ENCODE assay signal across 21 cellular contexts in genomic region chr2:222883420-222883819, GRCh38. TPM values are rescaled to one million over a fixed set of nuclear protein-coding genes. Genes with fewer than 3 reads are reported as not detected.
DNase-seq lines count a peak whose midpoint lies in the region; ATAC-seq and TF ChIP-seq lines count a peak whose summit lies in the region.
"Had no signal": no experiment of that assay in that cellular context is flagged by ENCODE, and none has a peak within 500 bp of the region (broad histone marks: within the 10 kb centered on the region; RNA-seq: fewer than 3 reads in every experiment).

No MANE protein-coding gene starts in this region.

- H3K27ac ChIP-seq in breast epithelium: no peak overlapping the region
- H3K27ac ChIP-seq in smooth muscle cell (ENCODE audit: low read depth): peak overlapping the region; percentile 79
- H3K27ac ChIP-seq: 22Rv1, ovary had no signal

- peaks cover 49% of the 10 kb centered on the region for H3K4me1 Mint-ChIP-seq in MCF 10A (ENCODE audit: insufficient read depth, unreplicated experiment)
- peaks cover 54% of the 10 kb centered on the region for H3K4me1 Mint-ChIP-seq in nephron

- DNase-seq in MCF 10A (ENCODE audit: unreplicated experiment) (no peak), breast epithelium (ENCODE audit: low spot score in 2 of 2) (no peak), amniotic epithelial cell (ENCODE audit: low read depth) (peak; percentile 56), smooth muscle cell (lab: John Stamatoyannopoulos, UW; ENCODE audit: unreplicated experiment) (no peak), left colon (no peak), HPDE6-E6E7 (ENCODE audit: extremely low spot score) (no peak)
- DNase-seq: activated CD4-positive, alpha-beta T cell treated with anti-CD3 and anti-CD28 coated beads for 4 hours; activated naive CD4-positive, alpha-beta T cell treated with Interleukin-2 at 50 U/mL for 16 hours; activated T-cell treated with anti-CD3 and anti-CD28 coated beads, Interleukin-2, amount 50 U/mL, for 48 hours; DND-41; KBM-7; MV-4-11; naive thymus-derived CD4-positive, alpha-beta T cell; NCI-H1694; ovary; stimulated activated CD4-positive, alpha-beta T cell treated with anti-CD3 and anti-CD28 coated beads, Interleukin-2, amount 100 ng/mL, for 24 hours had no signal

- H3K4me3 Mint-ChIP-seq in MCF 10A (ENCODE audit: unreplicated experiment) (no peak overlapping the region), nephron (no peak overlapping the region)
- H3K4me3 Mint-ChIP-seq: B cell; naive thymus-derived CD4-positive, alpha-beta T cell; stimulated activated memory B cell treated with anti-CD40 and anti-IgM and Interleukin-4, amounts not matched to agents 10 μg/mL and 1 μg/mL and 100 μg/mL, for 72 hours had no signal

- WGBS in smooth muscle cell (ENCODE audit: low lambda C conversion rate): 55% methylated on average over 3 of the region's 3 CpGs

- H3F3A ChIP-seq in smooth muscle cell (ENCODE audit: low read depth): peaks cover 9% of the 10 kb centered on the region

- no peaks in the 10 kb centered on the region for H3K9me3 Mint-ChIP-seq in MCF 10A (ENCODE audit: unreplicated experiment)
- H3K9me3 Mint-ChIP-seq in nephron: no peaks in the 10 kb centered on the region
- H3K9me3 Mint-ChIP-seq: stimulated activated memory B cell treated with anti-CD40 and anti-IgM and Interleukin-4, amounts not matched to agents 10 μg/mL and 1 μg/mL and 100 μg/mL, for 72 hours had no signal

- H4K20me1 ChIP-seq in smooth muscle cell (ENCODE audit: low read depth): peaks cover 100% of the 10 kb centered on the region

- BruUV-seq in MCF 10A (replicated peaks; lab: Mats Ljungman, UMichigan): no TSS peak

- H3K79me2 ChIP-seq in smooth muscle cell (ENCODE audit: low read depth): peaks cover 100% of the 10 kb centered on the region

- no peaks in the 10 kb centered on the region for H3K27me3 ChIP-seq in breast epithelium
- no peaks in the 10 kb centered on the region for H3K27me3 ChIP-seq in smooth muscle cell (ENCODE audit: low read depth)
- H3K27me3 ChIP-seq: ovary had no signal

- ATAC-seq in left colon (no peak), GM18517 (IDR thresholded peaks at IDR 0.05; ENCODE audit: unreplicated experiment) (no peak)
- ATAC-seq: naive thymus-derived CD4-positive, alpha-beta T cell; stimulated activated memory B cell treated with anti-CD40 and anti-IgM and Interleukin-4, amounts not matched to agents 10 μg/mL and 1 μg/mL and 100 μg/mL, for 72 hours had no signal

- POLR2A ChIA-PET in MCF 10A (lab: Yijun Ruan, JAX): interaction anchor here (0.7 to 13.3 kb wide), 2 partner anchors 19 to 41 kb away, joined by 3 to 240 read pairs; partner anchors contain the start of gene ACSL3

- H3K4me3 ChIP-seq in breast epithelium (no peak overlapping the region), smooth muscle cell (no peak overlapping the region)
- H3K4me3 ChIP-seq: ovary had no signal

- H3K4me2 ChIP-seq in smooth muscle cell: peak overlapping the region; percentile 64

- H3K4me1 ChIP-seq in breast epithelium (peaks cover 6 to 23% of the 10 kb centered on the region in 2 donors), smooth muscle cell (ENCODE audit: low read depth) (peaks cover 9% of the 10 kb centered on the region)

- peak overlapping the region; percentile 70 for H3K27ac Mint-ChIP-seq in MCF 10A (ENCODE audit: low read depth, unreplicated experiment)
- peak overlapping the region; percentile 60 to 76 (median 74) for H3K27ac Mint-ChIP-seq in nephron
- H3K27ac Mint-ChIP-seq: B cell; naive thymus-derived CD4-positive, alpha-beta T cell; stimulated activated memory B cell treated with anti-CD40 and anti-IgM and Interleukin-4, amounts not matched to agents 10 μg/mL and 1 μg/mL and 100 μg/mL, for 72 hours had no signal

- H2AFZ ChIP-seq in smooth muscle cell (ENCODE audit: low read depth): no peak overlapping the region

- CTCF ChIA-PET in MCF 10A (lab: Yijun Ruan, JAX): interaction anchor here (2.3 kb wide), 1 partner anchor 193 kb away, joined by 7 read pairs; no protein-coding TSS in a partner anchor

- H3K36me3 ChIP-seq in breast epithelium: no peaks in the 10 kb centered on the region
- H3K36me3 ChIP-seq in smooth muscle cell (ENCODE audit: low read depth): no peaks in the 10 kb centered on the region
- H3K36me3 ChIP-seq: ovary had no signal

- H3K36me3 Mint-ChIP-seq in MCF 10A (ENCODE audit: insufficient read depth, unreplicated experiment) (peaks cover 12% of the 10 kb centered on the region), nephron (ENCODE audit: low read depth) (peaks cover 13% of the 10 kb centered on the region)
- H3K36me3 Mint-ChIP-seq: stimulated activated memory B cell treated with anti-CD40 and anti-IgM and Interleukin-4, amounts not matched to agents 10 μg/mL and 1 μg/mL and 100 μg/mL, for 72 hours had no signal

- intact Hi-C loops in MCF 10A (cut with micrococcal nuclease): no loop called here
- intact Hi-C loops in breast epithelium (cut with DNase I; ENCODE audit: low total_unique reads): no loop called here
- intact Hi-C loops in left colon (cut with DNase I, micrococcal nuclease): no loop called here

- TF ChIP-seq POLR2A in breast epithelium (IDR thresholded peaks at IDR 0.05): no peak

- no peaks in the 10 kb centered on the region for H3K27me3 Mint-ChIP-seq in MCF 10A (ENCODE audit: insufficient read depth, unreplicated experiment)
- no peaks in the 10 kb centered on the region for H3K27me3 Mint-ChIP-seq in nephron (ENCODE audit: low read depth)
- H3K27me3 Mint-ChIP-seq: B cell; naive thymus-derived CD4-positive, alpha-beta T cell; stimulated activated memory B cell treated with anti-CD40 and anti-IgM and Interleukin-4, amounts not matched to agents 10 μg/mL and 1 μg/mL and 100 μg/mL, for 72 hours had no signal

- TF ChIP-seq CTCF in MCF 10A (IDR thresholded peaks at IDR 0.05; ENCODE audit: unreplicated experiment) (no peak), breast epithelium (IDR thresholded peaks at IDR 0.05) (no peak), nephron (IDR thresholded peaks at IDR 0.05; ENCODE audit: unreplicated experiment in 3 of 3) (no peak), smooth muscle cell (IDR thresholded peaks at IDR 0.05; ENCODE audit: borderline replicate concordance, insufficient read depth, poor library complexity, severe bottlenecking) (no peak)

- peak overlapping the region; percentile 51 for H3K9ac ChIP-seq in smooth muscle cell (ENCODE audit: low read depth)

- H3K9me3 ChIP-seq in breast epithelium (no peaks in the 10 kb centered on the region), smooth muscle cell (replicated peaks; ENCODE audit: low read depth) (no peaks in the 10 kb centered on the region)
- H3K9me3 ChIP-seq: ovary had no signal

RNA-seq across cellular contexts. Expression of gene ACSL3, which starts 22.6 kb away (rescaled TPM):
- total RNA-seq in MCF 10A (2022): 183 and 203 TPM in 2 replicates
- 100 to 1,000 TPM in 1 of 3 donors, 10 to 100 TPM in 2; 50.9 to 115 (median 74.4) TPM for total RNA-seq in breast epithelium
- 178 and 183 TPM in 2 replicates for total RNA-seq in smooth muscle cell
- polyA plus RNA-seq in smooth muscle cell: 111 TPM in 2 replicates
- total RNA-seq in left colon: 100 to 1,000 TPM in 1 of 2 donors, 10 to 100 TPM in 1; 93.1 to 119 TPM
